ENCODE assay signal across 1 cellular context in the genomic region with DNA sequence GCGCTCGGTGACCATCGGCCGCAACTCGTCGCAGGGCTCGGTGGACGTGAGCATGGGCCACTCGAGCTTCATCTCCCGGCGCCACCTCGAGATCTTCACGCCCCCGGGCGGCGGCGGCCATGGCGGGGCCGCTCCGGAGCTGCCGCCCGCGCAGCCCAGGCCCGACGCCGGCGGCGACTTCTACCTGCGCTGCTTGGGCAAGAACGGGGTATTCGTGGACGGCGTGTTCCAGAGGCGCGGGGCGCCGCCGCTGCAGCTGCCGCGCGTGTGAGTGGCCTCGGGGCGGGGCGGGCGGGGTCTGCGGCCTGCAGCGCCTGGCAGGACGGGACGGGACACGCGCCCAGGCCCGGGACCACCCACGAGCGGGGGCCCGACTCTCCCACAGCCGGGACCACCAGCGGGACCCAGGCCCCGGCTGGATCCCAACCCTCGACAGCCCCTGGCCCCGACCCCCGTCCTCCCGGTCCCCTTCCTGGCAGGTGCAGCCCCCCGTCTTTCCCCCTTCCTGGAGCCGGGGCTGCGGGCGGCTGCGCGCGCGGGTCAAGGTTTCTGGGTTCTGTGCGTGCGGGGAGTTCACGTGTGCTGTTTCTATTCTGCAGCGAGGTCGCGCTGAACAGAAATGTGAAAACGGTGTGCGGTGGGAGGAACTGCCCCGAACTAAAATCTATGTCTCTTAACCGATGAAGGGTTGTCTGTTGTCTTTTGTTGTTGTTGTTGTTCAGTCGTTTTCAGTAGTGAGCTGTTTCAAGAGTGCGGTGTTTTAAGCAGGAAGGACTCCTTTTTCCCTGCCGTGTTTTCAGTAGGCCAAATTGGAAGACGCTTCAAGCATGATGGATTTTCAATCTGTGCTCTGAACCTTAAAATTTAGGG.
TF ChIP-seq lines count a peak whose summit lies in the region.

No MANE protein-coding gene starts in this region.

TF ChIP-seq in HEK293, 187 proteins besides CTCF, POLR2A, EP300 and RAD21 (continued from another document):
- TF ChIP-seq, protein P1, sequence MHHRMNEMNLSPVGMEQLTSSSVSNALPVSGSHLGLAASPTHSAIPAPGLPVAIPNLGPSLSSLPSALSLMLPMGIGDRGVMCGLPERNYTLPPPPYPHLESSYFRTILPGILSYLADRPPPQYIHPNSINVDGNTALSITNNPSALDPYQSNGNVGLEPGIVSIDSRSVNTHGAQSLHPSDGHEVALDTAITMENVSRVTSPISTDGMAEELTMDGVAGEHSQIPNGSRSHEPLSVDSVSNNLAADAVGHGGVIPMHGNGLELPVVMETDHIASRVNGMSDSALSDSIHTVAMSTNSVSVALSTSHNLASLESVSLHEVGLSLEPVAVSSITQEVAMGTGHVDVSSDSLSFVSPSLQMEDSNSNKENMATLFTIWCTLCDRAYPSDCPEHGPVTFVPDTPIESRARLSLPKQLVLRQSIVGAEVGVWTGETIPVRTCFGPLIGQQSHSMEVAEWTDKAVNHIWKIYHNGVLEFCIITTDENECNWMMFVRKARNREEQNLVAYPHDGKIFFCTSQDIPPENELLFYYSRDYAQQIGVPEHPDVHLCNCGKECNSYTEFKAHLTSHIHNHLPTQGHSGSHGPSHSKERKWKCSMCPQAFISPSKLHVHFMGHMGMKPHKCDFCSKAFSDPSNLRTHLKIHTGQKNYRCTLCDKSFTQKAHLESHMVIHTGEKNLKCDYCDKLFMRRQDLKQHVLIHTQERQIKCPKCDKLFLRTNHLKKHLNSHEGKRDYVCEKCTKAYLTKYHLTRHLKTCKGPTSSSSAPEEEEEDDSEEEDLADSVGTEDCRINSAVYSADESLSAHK (tag by site-specific recombination; IDR thresholded peaks at IDR 0.05): 0 out of 2 replicates have a peak, but pooled peaks have one; percentile 61
